ENCODE assay signal across 8 cellular contexts in the genomic region with DNA sequence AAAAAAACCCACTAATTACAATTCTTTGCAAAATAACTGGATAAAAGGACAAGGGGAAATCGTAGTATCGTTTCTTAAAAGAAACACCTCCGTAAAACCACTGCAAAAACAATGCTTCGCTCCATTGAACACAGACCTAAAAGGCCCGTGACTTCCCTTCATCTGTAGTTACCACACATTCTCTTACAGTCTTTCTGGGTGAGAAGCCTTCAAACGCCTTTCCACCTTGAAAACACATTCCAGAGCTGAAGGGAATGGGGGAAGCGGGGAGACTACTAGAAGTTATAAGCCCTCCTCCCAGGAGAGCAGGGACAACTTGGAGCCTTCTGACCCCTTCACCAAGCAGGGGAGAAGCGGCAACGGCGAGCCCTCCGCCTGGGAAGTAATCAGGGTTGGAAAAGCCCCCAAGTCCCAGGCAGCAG. TPM values are rescaled to one million over a fixed set of nuclear protein-coding genes. Genes with fewer than 3 reads are reported as not detected.
A peak's percentile ranks its signal among the peaks of the same experiment; 100 is the strongest.
DNase-seq lines count a peak whose midpoint lies in the region; ATAC-seq and TF ChIP-seq lines count a peak whose summit lies in the region.

No MANE protein-coding gene starts in this region.

- peaks cover 11% of the 10 kb centered on the region for H3K36me3 Mint-ChIP-seq in activated CD4-positive, alpha-beta memory T cell treated with anti-CD3 and anti-CD28 coated beads, Interleukin-2, amount 10 ng/mL, durations not matched to agents 7 days and 5 days (ENCODE audit: low read depth)

- TF ChIP-seq CTCF in neutrophil (IDR thresholded peaks at IDR 0.05): no peak

- CTCF ChIA-PET in activated CD4-positive, alpha-beta memory T cell treated with anti-CD3 and anti-CD28 coated beads, Interleukin-2, amount 10 ng/mL, durations not matched to agents 7 days and 5 days (lab: Charles Lee): interaction anchor here (1.0 to 2.9 kb wide), 10 partner anchors 9 to 244 kb away, joined by 3 to 12 read pairs (median 3); partner anchors contain the start of genes CEP152 and COPS2

- no peaks in the 10 kb centered on the region for H3K9me3 ChIP-seq in HUES6 (ENCODE audit: control insufficient read depth, insufficient read depth, low read depth, low read length)
- no peaks in the 10 kb centered on the region for H3K9me3 ChIP-seq in neutrophil

- DNase-seq in NCI-H2227 (lab: John Stamatoyannopoulos, UW; ENCODE audit: unreplicated experiment) (peak; percentile 9), NCI-H2227 treated with DMSO at 0.1 percent for 48 hours (lab: John Stamatoyannopoulos, UW) (no peak), germinal center (ENCODE audit: low spot score) (peak; percentile 56)
- DNase-seq in activated CD4-positive, alpha-beta memory T cell treated with anti-CD3 and anti-CD28 coated beads, Interleukin-2, amount 10 ng/mL, durations not matched to agents 7 days and 5 days: no peak
- DNase-seq in activated effector memory CD4-positive, alpha-beta T cell treated with anti-CD3 and anti-CD28 coated beads, Interleukin-2, amount 50 U/mL, for 16 hours: no peak

- peak overlapping the region; percentile 82 for H3K4me3 ChIP-seq in HUES6 (ENCODE audit: low read depth, low read length)
- H3K4me3 ChIP-seq in neutrophil (ENCODE audit: low read depth in 1 of 2, low read length in 1 of 2): peak overlapping the region; percentile 81 to 82

- peak overlapping the region; percentile 80 for H3K27ac Mint-ChIP-seq in activated CD4-positive, alpha-beta memory T cell treated with anti-CD3 and anti-CD28 coated beads, Interleukin-2, amount 10 ng/mL, durations not matched to agents 7 days and 5 days

- POLR2A ChIA-PET in activated CD4-positive, alpha-beta memory T cell treated with anti-CD3 and anti-CD28 coated beads, Interleukin-2, amount 10 ng/mL, durations not matched to agents 7 days and 5 days (lab: Charles Lee): interaction anchor here (0.7 to 2.9 kb wide), 10 partner anchors 8 to 235 kb away, joined by 3 to 25 read pairs (median 6); partner anchors contain the start of genes CEP152, COPS2, EID1 and GALK2

- ATAC-seq in GM21529 (IDR thresholded peaks at IDR 0.05; ENCODE audit: unreplicated experiment): peak; percentile 36

- H3K4me1 ChIP-seq in HUES6 (ENCODE audit: control insufficient read depth, insufficient read depth, low read length) (peaks cover 14% of the 10 kb centered on the region), neutrophil (ENCODE audit: control insufficient read depth in 1 of 2, insufficient read depth in 1 of 2, low read depth in 1 of 2, low read length in 1 of 2) (peaks cover 22 to 23% of the 10 kb centered on the region in 2 experiments)

- H3K27ac ChIP-seq in HUES6 (ENCODE audit: low read depth, low read length) (peak overlapping the region; percentile 57; the same call in 1 of the 2 replicates), neutrophil (peak overlapping the region; percentile 81)

- H3K36me3 ChIP-seq in HUES6 (ENCODE audit: control insufficient read depth, insufficient read depth, low read length): no peaks in the 10 kb centered on the region
- H3K36me3 ChIP-seq in neutrophil: no peaks in the 10 kb centered on the region

- H3K9me3 Mint-ChIP-seq in activated CD4-positive, alpha-beta memory T cell treated with anti-CD3 and anti-CD28 coated beads, Interleukin-2, amount 10 ng/mL, durations not matched to agents 7 days and 5 days: no peaks in the 10 kb centered on the region

- H3K4me1 Mint-ChIP-seq in activated CD4-positive, alpha-beta memory T cell treated with anti-CD3 and anti-CD28 coated beads, Interleukin-2, amount 10 ng/mL, durations not matched to agents 7 days and 5 days: peaks cover 29% of the 10 kb centered on the region

- H3K27me3 ChIP-seq in HUES6 (ENCODE audit: control insufficient read depth, insufficient read depth, low read length): no peaks in the 10 kb centered on the region
- no peaks in the 10 kb centered on the region for H3K27me3 ChIP-seq in neutrophil

- peak overlapping the region; percentile 95 for H3K4me3 Mint-ChIP-seq in activated CD4-positive, alpha-beta memory T cell treated with anti-CD3 and anti-CD28 coated beads, Interleukin-2, amount 10 ng/mL, durations not matched to agents 7 days and 5 days

- H3K27me3 Mint-ChIP-seq in activated CD4-positive, alpha-beta memory T cell treated with anti-CD3 and anti-CD28 coated beads, Interleukin-2, amount 10 ng/mL, durations not matched to agents 7 days and 5 days: no peaks in the 10 kb centered on the region

- peak overlapping the region; percentile 75 for H3K9ac ChIP-seq in HUES6 (ENCODE audit: low read length)

RNA-seq across cellular contexts. Expression of gene SECISBP2L, which starts 0.5 kb away (rescaled TPM):
- total RNA-seq in activated CD4-positive, alpha-beta memory T cell treated with anti-CD3 and anti-CD28 coated beads, Interleukin-2, amount 10 ng/mL, durations not matched to agents 7 days and 5 days: 10 to 100 TPM; 35.7 to 36.9 TPM

Comparison
In these comparisons a context has a peak if more than half of its experiments do, and no peak if none do; other contexts are left out.
1. DNase-seq: peak in NCI-H2227 (single experiment) and germinal center (single experiment); none in NCI-H2227 treated with DMSO at 0.1 percent for 48 hours (single experiment), activated CD4-positive, alpha-beta memory T cell treated with anti-CD3 and anti-CD28 coated beads, Interleukin-2, amount 10 ng/mL, durations not matched to agents 7 days and 5 days (single experiment) and activated effector memory CD4-positive, alpha-beta T cell treated with anti-CD3 and anti-CD28 coated beads, Interleukin-2, amount 50 U/mL, for 16 hours (single experiment).